1 cellular context compared by ENCODE assay signal in the genomic region with DNA sequence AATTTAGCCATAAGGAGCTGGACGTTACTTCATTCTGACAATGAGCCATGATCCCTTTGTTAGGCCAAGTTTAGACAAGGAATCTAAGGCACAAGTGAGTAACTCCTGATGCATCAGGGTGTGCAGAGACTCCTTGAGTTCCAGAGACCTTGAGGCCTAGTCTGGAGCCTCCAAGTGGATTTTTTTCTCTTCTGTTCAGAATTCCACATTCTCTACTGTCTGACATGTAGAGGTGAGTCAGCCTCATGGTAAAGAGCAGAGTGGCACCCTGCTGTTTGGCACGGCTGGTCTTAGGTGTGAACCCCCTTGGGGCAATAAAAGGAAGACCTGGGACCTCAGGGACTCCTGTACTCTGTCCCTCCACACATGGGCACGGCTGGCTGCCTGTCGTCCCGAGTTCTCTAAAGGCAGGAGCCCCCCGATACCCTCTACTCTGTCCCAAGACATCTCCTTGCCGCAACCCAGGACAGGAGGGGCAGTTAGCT.
TF ChIP-seq lines count a peak whose summit lies in the region.

No MANE protein-coding gene starts in this region.

TF ChIP-seq in GM23338, 12 proteins besides CTCF, POLR2A, EP300 and RAD21:
- TF ChIP-seq, protein P1, sequence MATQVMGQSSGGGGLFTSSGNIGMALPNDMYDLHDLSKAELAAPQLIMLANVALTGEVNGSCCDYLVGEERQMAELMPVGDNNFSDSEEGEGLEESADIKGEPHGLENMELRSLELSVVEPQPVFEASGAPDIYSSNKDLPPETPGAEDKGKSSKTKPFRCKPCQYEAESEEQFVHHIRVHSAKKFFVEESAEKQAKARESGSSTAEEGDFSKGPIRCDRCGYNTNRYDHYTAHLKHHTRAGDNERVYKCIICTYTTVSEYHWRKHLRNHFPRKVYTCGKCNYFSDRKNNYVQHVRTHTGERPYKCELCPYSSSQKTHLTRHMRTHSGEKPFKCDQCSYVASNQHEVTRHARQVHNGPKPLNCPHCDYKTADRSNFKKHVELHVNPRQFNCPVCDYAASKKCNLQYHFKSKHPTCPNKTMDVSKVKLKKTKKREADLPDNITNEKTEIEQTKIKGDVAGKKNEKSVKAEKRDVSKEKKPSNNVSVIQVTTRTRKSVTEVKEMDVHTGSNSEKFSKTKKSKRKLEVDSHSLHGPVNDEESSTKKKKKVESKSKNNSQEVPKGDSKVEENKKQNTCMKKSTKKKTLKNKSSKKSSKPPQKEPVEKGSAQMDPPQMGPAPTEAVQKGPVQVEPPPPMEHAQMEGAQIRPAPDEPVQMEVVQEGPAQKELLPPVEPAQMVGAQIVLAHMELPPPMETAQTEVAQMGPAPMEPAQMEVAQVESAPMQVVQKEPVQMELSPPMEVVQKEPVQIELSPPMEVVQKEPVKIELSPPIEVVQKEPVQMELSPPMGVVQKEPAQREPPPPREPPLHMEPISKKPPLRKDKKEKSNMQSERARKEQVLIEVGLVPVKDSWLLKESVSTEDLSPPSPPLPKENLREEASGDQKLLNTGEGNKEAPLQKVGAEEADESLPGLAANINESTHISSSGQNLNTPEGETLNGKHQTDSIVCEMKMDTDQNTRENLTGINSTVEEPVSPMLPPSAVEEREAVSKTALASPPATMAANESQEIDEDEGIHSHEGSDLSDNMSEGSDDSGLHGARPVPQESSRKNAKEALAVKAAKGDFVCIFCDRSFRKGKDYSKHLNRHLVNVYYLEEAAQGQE (IDR thresholded peaks at IDR 0.05; ENCODE audit: unreplicated experiment): no peak
- TF ChIP-seq ZNF331 (CRISPR knock-in tag; IDR thresholded peaks at IDR 0.05; ENCODE audit: low read depth): no peak
